ENCODE assay signal across 13 cellular contexts in the genomic region with DNA sequence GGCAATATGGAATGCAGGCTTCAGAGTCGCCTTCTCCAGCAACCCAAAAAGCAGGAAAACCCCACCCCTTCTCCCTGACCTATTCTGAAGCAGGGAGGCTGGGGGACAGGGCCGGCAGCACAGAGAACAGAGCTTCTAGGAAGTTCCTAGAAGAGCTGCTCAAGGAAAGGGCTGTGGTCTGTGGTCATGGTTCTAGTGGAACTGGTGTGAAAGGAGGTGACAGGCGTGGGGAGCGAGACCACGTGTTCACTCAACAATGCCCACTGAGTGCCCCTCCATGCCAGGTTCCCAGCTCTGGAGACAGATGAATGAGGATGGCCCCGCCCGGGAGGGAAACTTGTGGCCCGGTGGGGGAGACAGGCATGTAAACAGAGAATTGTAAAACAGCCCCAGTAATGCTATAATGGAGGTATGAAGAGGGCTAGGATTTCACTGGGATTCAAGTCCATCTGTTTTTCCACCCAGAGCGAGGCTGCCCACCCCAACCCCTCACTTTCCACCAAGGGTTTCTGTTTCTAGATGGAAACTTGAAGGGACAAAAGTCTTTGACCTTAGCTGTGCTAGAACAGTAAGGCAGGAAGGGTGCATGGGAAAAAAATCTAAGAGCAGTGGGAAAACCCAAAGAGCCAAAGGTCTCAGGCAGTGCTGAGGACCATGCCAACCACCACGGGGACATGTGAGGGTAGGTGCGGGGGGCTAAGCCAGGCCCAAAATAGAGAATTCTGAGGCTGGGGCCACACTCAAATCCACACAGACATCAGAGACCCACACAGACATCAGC.
A peak's percentile ranks its signal among the peaks of the same experiment; 100 is the strongest.
DNase-seq lines count a peak whose midpoint lies in the region; ATAC-seq and TF ChIP-seq lines count a peak whose summit lies in the region.
"Had no signal": no experiment of that assay in that cellular context is flagged by ENCODE, and none has a peak within 500 bp of the region (broad histone marks: within the 10 kb centered on the region; RNA-seq: fewer than 3 reads in every experiment).

No MANE protein-coding gene starts in this region.

- peak in 1 of 2 donors; percentile 80 for DNase-seq in ascending aorta (ENCODE audit: low spot score in 2 of 2)
- DNase-seq in stomach = no peak
- no peak for DNase-seq in activated CD4-positive, alpha-beta T cell treated with anti-CD3 and anti-CD28 coated beads, Interleukin-2, amount 50 U/mL, for 48 hours
- no peak for DNase-seq in putamen (ENCODE audit: low spot score)
- DNase-seq in stimulated activated CD4-positive, alpha-beta T cell treated with anti-CD3 and anti-CD28 coated beads, Interleukin-4, amount 100 ng/mL, for 1 hour = no peak
- DNase-seq: anterior cingulate cortex, DMS53, NCI-H510A had no signal

- H3K27ac ChIP-seq in HEK293 (ENCODE audit: extremely low read depth, low read depth, low read length) = no peak overlapping the region
- H3K27ac ChIP-seq in ascending aorta = peak overlapping the region; percentile 98 to 100
- H3K27ac ChIP-seq in liver (ENCODE audit: low read depth in 1 of 2, low read length in 2 of 2) = peak overlapping the region; percentile 95 to 99
- H3K27ac ChIP-seq in stomach = peak overlapping the region; percentile 25 to 92 (median 92)

- CTCF ChIA-PET in HEK293 (lab: Yijun Ruan, JAX) = interaction anchor here (0.6 to 1.2 kb wide), 3 partner anchors 57 to 63 kb away, joined by 3 to 5 read pairs (median 5); no protein-coding TSS in a partner anchor

- TF ChIP-seq EP300 in stomach (IDR thresholded peaks at IDR 0.05) = no peak

- peak overlapping the region; percentile 24 to 47 for H3K9ac ChIP-seq in liver (ENCODE audit: low read depth in 1 of 2, low read length in 2 of 2)

- H3K36me3 ChIP-seq in HEK293 (ENCODE audit: control insufficient read depth in 2 of 2, insufficient read depth in 1 of 2, low read length in 2 of 2) (no peaks in the 10 kb centered on the region), ascending aorta (peaks cover 6 to 32% of the 10 kb centered on the region in 2 donors), liver (ENCODE audit: control insufficient read depth in 4 of 4, insufficient read depth in 3 of 4, low read depth in 1 of 4, low read length in 3 of 4) (peaks cover 0 to 4% (median 0%) of the 10 kb centered on the region in 4 donors), stomach (no peaks in the 10 kb centered on the region)

- POLR2A ChIA-PET in HEK293 (lab: Yijun Ruan, JAX) = no interaction called here

- no peaks in the 10 kb centered on the region for H3K27me3 ChIP-seq in ascending aorta
- H3K27me3 ChIP-seq in liver (ENCODE audit: control insufficient read depth in 4 of 4, insufficient read depth in 4 of 4, low read length in 3 of 4) = no peaks in the 10 kb centered on the region
- no peaks in the 10 kb centered on the region for H3K27me3 ChIP-seq in stomach

- TF ChIP-seq POLR2A in stomach (IDR thresholded peaks at IDR 0.05) = no peak

- TF ChIP-seq RAD21 in liver (IDR thresholded peaks at IDR 0.05) = peak in 1 of 2 donors; percentile 14

- ATAC-seq in HG03354 (IDR thresholded peaks at IDR 0.05; ENCODE audit: poor library complexity, severe bottlenecking, unreplicated experiment) = no peak
- ATAC-seq: K562, SK-N-SH treated with all-trans-retinoic acid at 6 μM for 48 hours had no signal

- intact Hi-C loops in ascending aorta (cut with DNase I) = loop anchor here (5.0 kb wide), 1 partner anchor 94 kb away; no protein-coding TSS in a partner anchor
- intact Hi-C loops in stomach (cut with DNase I; ENCODE audit: low total_unique reads) = no loop called here

- H3K9me3 ChIP-seq in HEK293 (ENCODE audit: control insufficient read depth, insufficient read depth, low read depth, low read length) (no peaks in the 10 kb centered on the region), ascending aorta (no peaks in the 10 kb centered on the region), liver (ENCODE audit: control insufficient read depth in 4 of 4, low read length in 3 of 4) (no peaks in the 10 kb centered on the region), stomach (no peaks in the 10 kb centered on the region)

- 50% methylated on average over 11 of the region's 11 CpGs for whole genome bisulfite sequencing in liver
- WGBS in stomach, 5 donors = 53 to 71% (median 61%) methylated on average over 11 of the region's 11 CpGs

- H3K4me3 ChIP-seq in HEK293 (ENCODE audit: low read depth, low read length) (no peak overlapping the region), ascending aorta (peak overlapping the region; percentile 9 to 81), liver (ENCODE audit: low read depth in 1 of 3, low read length in 3 of 3) (no peak overlapping the region), stomach (no peak overlapping the region)
- H3K4me3 ChIP-seq: K562 had no signal

- no peaks in the 10 kb centered on the region for H3K4me1 ChIP-seq in HEK293 (ENCODE audit: control insufficient read depth, insufficient read depth, low read length)
- peaks cover 54 to 93% of the 10 kb centered on the region in 2 donors for H3K4me1 ChIP-seq in ascending aorta
- peaks cover 45 to 98% (median 74%) of the 10 kb centered on the region in 4 donors for H3K4me1 ChIP-seq in liver (ENCODE audit: control insufficient read depth in 4 of 4, insufficient read depth in 4 of 4, low read length in 3 of 4)
- H3K4me1 ChIP-seq in stomach = peaks cover 61 to 99% (median 87%) of the 10 kb centered on the region in 4 donors

- no peak for TF ChIP-seq CTCF in HEK293 (tag by site-specific recombination; IDR thresholded peaks at IDR 0.05)
- no peak for TF ChIP-seq CTCF in ascending aorta (IDR thresholded peaks at IDR 0.05)
- TF ChIP-seq CTCF in liver (IDR thresholded peaks at IDR 0.05; ENCODE audit: low read depth, low read length, missing input control) = no peak
- no peak for TF ChIP-seq CTCF in stomach (IDR thresholded peaks at IDR 0.05)

TF ChIP-seq in HEK293, 187 proteins besides CTCF, POLR2A, EP300 and RAD21:
- TF ChIP-seq, protein P1, sequence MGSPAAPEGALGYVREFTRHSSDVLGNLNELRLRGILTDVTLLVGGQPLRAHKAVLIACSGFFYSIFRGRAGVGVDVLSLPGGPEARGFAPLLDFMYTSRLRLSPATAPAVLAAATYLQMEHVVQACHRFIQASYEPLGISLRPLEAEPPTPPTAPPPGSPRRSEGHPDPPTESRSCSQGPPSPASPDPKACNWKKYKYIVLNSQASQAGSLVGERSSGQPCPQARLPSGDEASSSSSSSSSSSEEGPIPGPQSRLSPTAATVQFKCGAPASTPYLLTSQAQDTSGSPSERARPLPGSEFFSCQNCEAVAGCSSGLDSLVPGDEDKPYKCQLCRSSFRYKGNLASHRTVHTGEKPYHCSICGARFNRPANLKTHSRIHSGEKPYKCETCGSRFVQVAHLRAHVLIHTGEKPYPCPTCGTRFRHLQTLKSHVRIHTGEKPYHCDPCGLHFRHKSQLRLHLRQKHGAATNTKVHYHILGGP (tag by site-specific recombination; IDR thresholded peaks at IDR 0.05) = peak; percentile 77
- TF ChIP-seq, protein P2, sequence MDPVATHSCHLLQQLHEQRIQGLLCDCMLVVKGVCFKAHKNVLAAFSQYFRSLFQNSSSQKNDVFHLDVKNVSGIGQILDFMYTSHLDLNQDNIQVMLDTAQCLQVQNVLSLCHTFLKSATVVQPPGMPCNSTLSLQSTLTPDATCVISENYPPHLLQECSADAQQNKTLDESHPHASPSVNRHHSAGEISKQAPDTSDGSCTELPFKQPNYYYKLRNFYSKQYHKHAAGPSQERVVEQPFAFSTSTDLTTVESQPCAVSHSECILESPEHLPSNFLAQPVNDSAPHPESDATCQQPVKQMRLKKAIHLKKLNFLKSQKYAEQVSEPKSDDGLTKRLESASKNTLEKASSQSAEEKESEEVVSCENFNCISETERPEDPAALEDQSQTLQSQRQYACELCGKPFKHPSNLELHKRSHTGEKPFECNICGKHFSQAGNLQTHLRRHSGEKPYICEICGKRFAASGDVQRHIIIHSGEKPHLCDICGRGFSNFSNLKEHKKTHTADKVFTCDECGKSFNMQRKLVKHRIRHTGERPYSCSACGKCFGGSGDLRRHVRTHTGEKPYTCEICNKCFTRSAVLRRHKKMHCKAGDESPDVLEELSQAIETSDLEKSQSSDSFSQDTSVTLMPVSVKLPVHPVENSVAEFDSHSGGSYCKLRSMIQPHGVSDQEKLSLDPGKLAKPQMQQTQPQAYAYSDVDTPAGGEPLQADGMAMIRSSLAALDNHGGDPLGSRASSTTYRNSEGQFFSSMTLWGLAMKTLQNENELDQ (tag by site-specific recombination; IDR thresholded peaks at IDR 0.05; ENCODE audit: low read depth) = no peak

TF ChIP-seq in liver, 16 proteins besides CTCF, POLR2A, EP300 and RAD21 (continues in another document):
- no peak for TF ChIP-seq TAF1 (conservative IDR thresholded peaks at IDR 0.05)
- no peak for TF ChIP-seq JUND (IDR thresholded peaks at IDR 0.05)
- TF ChIP-seq, protein P3, sequence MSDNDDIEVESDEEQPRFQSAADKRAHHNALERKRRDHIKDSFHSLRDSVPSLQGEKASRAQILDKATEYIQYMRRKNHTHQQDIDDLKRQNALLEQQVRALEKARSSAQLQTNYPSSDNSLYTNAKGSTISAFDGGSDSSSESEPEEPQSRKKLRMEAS (IDR thresholded peaks at IDR 0.05) = no peak
- no peak for TF ChIP-seq FOXA2 (IDR thresholded peaks at IDR 0.05)
- peak; percentile 63 to 67 for TF ChIP-seq HNF4A (conservative IDR thresholded peaks at IDR 0.05)
- TF ChIP-seq EGR1 (IDR thresholded peaks at IDR 0.05; ENCODE audit: low read depth in 2 of 2) = no peak
- no peak for TF ChIP-seq GABPA (IDR thresholded peaks at IDR 0.05 in 1 of 2, conservative IDR thresholded peaks at IDR 0.05 in 1 of 2)
- peak; percentile 72 for TF ChIP-seq NR2F2 (IDR thresholded peaks at IDR 0.05)
- peak; percentile 58 to 72 for TF ChIP-seq RXRA (IDR thresholded peaks at IDR 0.05)

Comparison
In these comparisons a context has a peak if more than half of its experiments do, and no peak if none do; other contexts are left out.
1. H3K4me3 ChIP-seq: peak in ascending aorta (2 of 2); none in HEK293 (single experiment), liver (0 of 3) and stomach (0 of 4).